1 cellular context compared by ENCODE assay signal in the genomic region with DNA sequence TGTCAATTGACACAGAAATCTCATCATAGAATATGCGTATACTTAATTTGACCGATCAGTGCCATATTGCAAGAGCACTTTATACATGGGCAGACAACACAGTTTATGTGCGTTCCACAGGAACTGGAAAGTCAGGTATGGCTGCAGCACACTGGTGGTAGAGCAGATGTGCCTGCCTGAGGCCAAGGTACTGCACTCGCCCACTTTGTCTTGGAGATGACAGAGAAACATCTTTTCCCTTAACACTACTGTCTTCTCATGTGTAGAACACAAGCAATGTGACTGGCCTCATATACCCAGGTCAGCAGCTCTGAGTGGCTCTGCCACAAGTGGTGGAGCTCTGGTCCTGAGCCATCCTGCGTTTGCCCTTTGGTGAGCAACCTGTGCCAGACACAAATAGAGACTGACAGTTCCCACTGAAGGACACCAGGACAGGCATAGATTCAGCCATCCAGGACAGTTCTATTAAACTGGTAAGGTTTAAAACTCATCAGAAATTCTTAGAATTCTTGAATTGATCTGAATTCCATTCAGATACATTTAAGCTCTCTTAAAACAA.
TF ChIP-seq lines count a peak whose summit lies in the region.

No MANE protein-coding gene starts in this region.

TF ChIP-seq in WTC11, 78 proteins besides CTCF, POLR2A, EP300 and RAD21 (continued from another document):
- TF ChIP-seq, protein P1, sequence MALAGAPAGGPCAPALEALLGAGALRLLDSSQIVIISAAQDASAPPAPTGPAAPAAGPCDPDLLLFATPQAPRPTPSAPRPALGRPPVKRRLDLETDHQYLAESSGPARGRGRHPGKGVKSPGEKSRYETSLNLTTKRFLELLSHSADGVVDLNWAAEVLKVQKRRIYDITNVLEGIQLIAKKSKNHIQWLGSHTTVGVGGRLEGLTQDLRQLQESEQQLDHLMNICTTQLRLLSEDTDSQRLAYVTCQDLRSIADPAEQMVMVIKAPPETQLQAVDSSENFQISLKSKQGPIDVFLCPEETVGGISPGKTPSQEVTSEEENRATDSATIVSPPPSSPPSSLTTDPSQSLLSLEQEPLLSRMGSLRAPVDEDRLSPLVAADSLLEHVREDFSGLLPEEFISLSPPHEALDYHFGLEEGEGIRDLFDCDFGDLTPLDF (CRISPR knock-in tag; IDR thresholded peaks at IDR 0.05): no peak
- TF ChIP-seq ZNF671 (CRISPR knock-in tag; IDR thresholded peaks at IDR 0.05) (no peak), NFE2L1 (CRISPR knock-in tag; IDR thresholded peaks at IDR 0.05) (no peak), ZNF423 (CRISPR knock-in tag; IDR thresholded peaks at IDR 0.05) (no peak), ZNF263 (CRISPR knock-in tag; IDR thresholded peaks at IDR 0.05; ENCODE audit: low read depth) (no peak), NR1H2 (CRISPR knock-in tag; IDR thresholded peaks at IDR 0.05) (no peak)
- TF ChIP-seq, protein P2, sequence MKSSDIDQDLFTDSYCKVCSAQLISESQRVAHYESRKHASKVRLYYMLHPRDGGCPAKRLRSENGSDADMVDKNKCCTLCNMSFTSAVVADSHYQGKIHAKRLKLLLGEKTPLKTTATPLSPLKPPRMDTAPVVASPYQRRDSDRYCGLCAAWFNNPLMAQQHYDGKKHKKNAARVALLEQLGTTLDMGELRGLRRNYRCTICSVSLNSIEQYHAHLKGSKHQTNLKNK (CRISPR knock-in tag; IDR thresholded peaks at IDR 0.05): no peak
- TF ChIP-seq, protein P3, sequence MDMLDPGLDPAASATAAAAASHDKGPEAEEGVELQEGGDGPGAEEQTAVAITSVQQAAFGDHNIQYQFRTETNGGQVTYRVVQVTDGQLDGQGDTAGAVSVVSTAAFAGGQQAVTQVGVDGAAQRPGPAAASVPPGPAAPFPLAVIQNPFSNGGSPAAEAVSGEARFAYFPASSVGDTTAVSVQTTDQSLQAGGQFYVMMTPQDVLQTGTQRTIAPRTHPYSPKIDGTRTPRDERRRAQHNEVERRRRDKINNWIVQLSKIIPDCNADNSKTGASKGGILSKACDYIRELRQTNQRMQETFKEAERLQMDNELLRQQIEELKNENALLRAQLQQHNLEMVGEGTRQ (CRISPR knock-in tag; IDR thresholded peaks at IDR 0.05): no peak
